ENCODE assay signal across 8 cellular contexts in the genomic region with DNA sequence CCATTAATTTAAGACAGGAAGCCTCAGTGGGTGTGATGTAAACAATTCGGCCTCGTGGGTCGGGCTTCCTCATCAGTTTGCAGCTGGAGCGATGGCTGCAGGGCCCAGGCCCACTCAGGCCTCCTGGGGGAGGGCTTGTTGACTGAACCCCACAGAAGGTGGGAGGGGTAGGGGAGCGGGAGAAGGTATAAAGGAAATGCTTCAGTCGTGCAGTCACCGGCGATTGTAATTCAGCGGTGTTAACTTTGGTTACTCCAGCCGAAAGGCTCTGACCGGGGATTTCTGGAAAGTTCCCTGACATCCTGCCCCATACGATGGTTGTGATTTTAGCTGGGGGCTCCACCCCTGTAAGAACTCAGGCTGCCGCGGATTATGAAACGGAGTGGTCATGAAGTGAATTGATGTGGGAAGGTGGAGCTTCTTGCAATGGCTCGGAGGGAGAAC.
DNase-seq lines count a peak whose midpoint lies in the region; ATAC-seq and TF ChIP-seq lines count a peak whose summit lies in the region.

No MANE protein-coding gene starts in this region.

- H2BK12ac ChIP-seq in H9 (ENCODE audit: insufficient read length, low read depth, low read length) (no peak overlapping the region), trophoblast cell (ENCODE audit: low read length) (no peak overlapping the region)

- no peak overlapping the region for H2AK5ac ChIP-seq in H9 (ENCODE audit: insufficient read length, low read length)
- H2AK5ac ChIP-seq in trophoblast cell (ENCODE audit: low read length), result no peak overlapping the region

- H3K36me3 Mint-ChIP-seq in H9 (ENCODE audit: insufficient read depth in 1 of 3, low read depth in 3 of 3), result peaks cover 16 to 22% (median 20%) of the 10 kb centered on the region in 3 experiments
- no peaks in the 10 kb centered on the region for H3K36me3 Mint-ChIP-seq in activated T-helper 1 cell treated with anti-CD3 and anti-CD28 coated beads, Interleukin-12 subunit alpha, Interleukin-12 subunit beta, Interleukin-2, Interleukin-4 antibody, amounts not matched to agents 30 ng/mL and 10 ng/mL and 1 ng/mL, durations not matched to agents 14 hours and 24 hours and 36 hours (ENCODE audit: low read depth)

- H3K27me3 ChIP-seq in H9 (ENCODE audit: insufficient read depth, low read length) (no peaks in the 10 kb centered on the region), heart right ventricle (peaks cover 0 to 30% (median 0%) of the 10 kb centered on the region in 7 donors), trophoblast cell (ENCODE audit: insufficient read depth, low read length) (no peaks in the 10 kb centered on the region)

- H4K8ac ChIP-seq in H9 (replicated peaks; ENCODE audit: insufficient read length, low read depth, low read length) (no peak overlapping the region), trophoblast cell (ENCODE audit: low read depth, low read length) (no peak overlapping the region)

- H4K20me1 ChIP-seq in H9 (ENCODE audit: control insufficient read depth, insufficient read depth, insufficient read length), result no peaks in the 10 kb centered on the region

- peak overlapping the region; percentile 82 to 89 for H3K4me3 Mint-ChIP-seq in H9
- peak overlapping the region; percentile 68 for H3K4me3 Mint-ChIP-seq in activated T-helper 1 cell treated with anti-CD3 and anti-CD28 coated beads, Interleukin-12 subunit alpha, Interleukin-12 subunit beta, Interleukin-2, Interleukin-4 antibody, amounts not matched to agents 30 ng/mL and 10 ng/mL and 1 ng/mL, durations not matched to agents 14 hours and 24 hours and 36 hours

- peak overlapping the region; percentile 53 for H2AFZ ChIP-seq in H9 (ENCODE audit: low read length)
- peak overlapping the region; percentile 35 for H2AFZ ChIP-seq in trophoblast cell (ENCODE audit: insufficient read depth, low read length, poor library complexity)

- H4K5ac ChIP-seq in H9 (ENCODE audit: insufficient read length, low read depth, low read length), result no peak overlapping the region

- H3K27ac Mint-ChIP-seq in H9, result peak overlapping the region; percentile 95 to 98 (median 97)
- no peak overlapping the region for H3K27ac Mint-ChIP-seq in activated T-helper 1 cell treated with anti-CD3 and anti-CD28 coated beads, Interleukin-12 subunit alpha, Interleukin-12 subunit beta, Interleukin-2, Interleukin-4 antibody, amounts not matched to agents 30 ng/mL and 10 ng/mL and 1 ng/mL, durations not matched to agents 14 hours and 24 hours and 36 hours

- no peak overlapping the region for H3K14ac ChIP-seq in H9 (ENCODE audit: insufficient read depth, low read length)
- H3K14ac ChIP-seq in trophoblast cell (ENCODE audit: low read length), result no peak overlapping the region

- H3K56ac ChIP-seq in H9 (ENCODE audit: insufficient read length, low read depth, low read length), result no peak overlapping the region

- H3K4me2 ChIP-seq in H9 (ENCODE audit: insufficient read depth, insufficient read length, low read length) (peak overlapping the region; percentile 86), trophoblast cell (ENCODE audit: low read length) (peak overlapping the region; percentile 95)

- no peak overlapping the region for H4K91ac ChIP-seq in H9 (ENCODE audit: insufficient read length, low read depth, low read length)
- peak overlapping the region; percentile 37 for H4K91ac ChIP-seq in trophoblast cell (ENCODE audit: low read depth, low read length)

- no peaks in the 10 kb centered on the region for H3K79me1 ChIP-seq in H9 (ENCODE audit: insufficient read depth, low read depth, low read length, poor library complexity, severe bottlenecking)
- H3K79me1 ChIP-seq in trophoblast cell (ENCODE audit: low read length), result peaks cover 7% of the 10 kb centered on the region

- H3K23ac ChIP-seq in H9 (ENCODE audit: insufficient read length, low read depth, low read length) (no peak overlapping the region), trophoblast cell (ENCODE audit: low read length) (no peak overlapping the region)

- H3K4ac ChIP-seq in H9 (ENCODE audit: low read depth, low read length) (no peak overlapping the region), trophoblast cell (ENCODE audit: low read depth, low read length) (no peak overlapping the region)

- peak overlapping the region; percentile 76 for H3K18ac ChIP-seq in H9 (ENCODE audit: insufficient read length, low read depth, low read length)
- H3K18ac ChIP-seq in trophoblast cell (ENCODE audit: low read length), result no peak overlapping the region

- H3K27me3 Mint-ChIP-seq in H9 (ENCODE audit: low read depth), result no peaks in the 10 kb centered on the region
- H3K27me3 Mint-ChIP-seq in activated T-helper 1 cell treated with anti-CD3 and anti-CD28 coated beads, Interleukin-12 subunit alpha, Interleukin-12 subunit beta, Interleukin-2, Interleukin-4 antibody, amounts not matched to agents 30 ng/mL and 10 ng/mL and 1 ng/mL, durations not matched to agents 14 hours and 24 hours and 36 hours (ENCODE audit: insufficient read depth), result peaks cover 24% of the 10 kb centered on the region

- H2BK20ac ChIP-seq in H9 (ENCODE audit: low read depth, low read length, poor library complexity, severe bottlenecking), result no peak overlapping the region

- intact Hi-C loops in activated T-helper 1 cell treated with anti-CD3 and anti-CD28 coated beads, Interleukin-12 subunit alpha, Interleukin-12 subunit beta, Interleukin-2, Interleukin-4 antibody, amounts not matched to agents 30 ng/mL and 10 ng/mL and 1 ng/mL, durations not matched to agents 14 hours and 24 hours and 36 hours (cut with micrococcal nuclease), result no loop called here
- intact Hi-C loops in heart right ventricle (cut with DNase I), result loop anchor here in 3 of 10 donors (1.0 to 10.0 kb wide), 4 partner anchors 174 to 221 kb away; no protein-coding TSS in a partner anchor

- H3K4me1 Mint-ChIP-seq in H9, result peaks cover 40 to 41% of the 10 kb centered on the region in 2 experiments
- peaks cover 8% of the 10 kb centered on the region for H3K4me1 Mint-ChIP-seq in activated T-helper 1 cell treated with anti-CD3 and anti-CD28 coated beads, Interleukin-12 subunit alpha, Interleukin-12 subunit beta, Interleukin-2, Interleukin-4 antibody, amounts not matched to agents 30 ng/mL and 10 ng/mL and 1 ng/mL, durations not matched to agents 14 hours and 24 hours and 36 hours (ENCODE audit: low read depth)

- H3K36me3 ChIP-seq in heart right ventricle (peaks cover 0 to 27% (median 5%) of the 10 kb centered on the region in 9 donors), trophoblast cell (ENCODE audit: control insufficient read depth in 1 of 2, insufficient read depth in 2 of 2, low read length in 2 of 2) (no peaks in the 10 kb centered on the region)

- H4K12ac ChIP-seq in trophoblast cell (ENCODE audit: low read depth, low read length), result no peak overlapping the region

- no peak overlapping the region for H2BK15ac ChIP-seq in H9 (ENCODE audit: low read depth, low read length)

- H3K27ac ChIP-seq in H9 (ENCODE audit: insufficient read length, low read depth, low read length) (no peak overlapping the region), heart right ventricle (peak overlapping the region; percentile 63 to 91 (median 82)), trophoblast cell (ENCODE audit: low read depth, low read length) (peak overlapping the region; percentile 85)

- H3K9me3 ChIP-seq in H9 (ENCODE audit: control insufficient read depth, low read depth, low read length), result no peaks in the 10 kb centered on the region
- peaks cover 0 to 12% (median 6%) of the 10 kb centered on the region in 11 donors for H3K9me3 ChIP-seq in heart right ventricle
- H3K9me3 ChIP-seq in trophoblast cell (ENCODE audit: insufficient read depth, low read depth, low read length), result peaks cover 5% of the 10 kb centered on the region

- no peak overlapping the region for H2BK120ac ChIP-seq in H9 (ENCODE audit: low read depth, low read length, poor library complexity, severe bottlenecking)
- H2BK120ac ChIP-seq in trophoblast cell (ENCODE audit: insufficient read depth, low read length, poor library complexity), result peak overlapping the region; percentile 4

- H2BK5ac ChIP-seq in H9 (ENCODE audit: insufficient read length, low read length) (no peak overlapping the region), trophoblast cell (ENCODE audit: low read depth, low read length, poor library complexity) (peak overlapping the region; percentile 28)

- no peaks in the 10 kb centered on the region for H3K79me2 ChIP-seq in H9 (ENCODE audit: insufficient read depth, low read length)
- H3K79me2 ChIP-seq in trophoblast cell (ENCODE audit: control insufficient read depth, insufficient read depth, low read length, poor library complexity), result peaks cover 4% of the 10 kb centered on the region

- no peak overlapping the region for H3T11ph ChIP-seq in H9 (ENCODE audit: low read length)

- peak; percentile 40 to 78 (median 70) for ATAC-seq in heart right ventricle
- no peak for ATAC-seq in HG03139 (IDR thresholded peaks at IDR 0.05; ENCODE audit: unreplicated experiment)
- ATAC-seq in GM21367 (IDR thresholded peaks at IDR 0.05; ENCODE audit: unreplicated experiment), result no peak

- TF ChIP-seq CTCF in H9 (conservative IDR thresholded peaks at IDR 0.05), result no peak
- TF ChIP-seq CTCF in heart right ventricle (IDR thresholded peaks at IDR 0.05), result no peak

- H3K23me2 ChIP-seq in H9 (ENCODE audit: insufficient read length, low read depth, low read length, poor library complexity, severe bottlenecking), result peaks cover 7% of the 10 kb centered on the region

- H3K4me3 ChIP-seq in heart right ventricle, result peak overlapping the region; percentile 42 to 81 (median 65)
- H3K4me3 ChIP-seq in trophoblast cell (ENCODE audit: low read depth, low read length), result peak overlapping the region; percentile 64

- WGBS in H9 (ENCODE audit: extremely low coverage, insufficient read length, low lambda C conversion rate), result no CpG with 5 or more reads among the region's 16 CpGs
- WGBS in heart right ventricle, 2 donors, result 29 to 37% methylated on average over 16 of the region's 16 CpGs
- WGBS in trophoblast cell (ENCODE audit: extremely low coverage, insufficient coverage, insufficient read length), result no CpG with 5 or more reads among the region's 16 CpGs

- DNase-seq in H9 (peak; percentile 67), heart right ventricle (peak; percentile 32 to 46), trophoblast cell (peak; percentile 67 to 69), HCEC 1CT (no peak), NOMO-1 (lab: John Stamatoyannopoulos, UW; ENCODE audit: unreplicated experiment in 2 of 2) (no peak)
- DNase-seq in activated T-helper 1 cell treated with anti-CD3 and anti-CD28 coated beads, Interleukin-12 subunit alpha, Interleukin-12 subunit beta, Interleukin-2, Interleukin-4 antibody, amounts not matched to agents 30 ng/mL and 10 ng/mL and 1 ng/mL, durations not matched to agents 14 hours and 24 hours and 36 hours (ENCODE audit: low spot score), result no peak

- H3K9ac ChIP-seq in H9 (ENCODE audit: extremely low read depth, insufficient read length, low read length), result peak overlapping the region; percentile 52
- H3K9ac ChIP-seq in trophoblast cell (ENCODE audit: low read length), result no peak overlapping the region

- H3K9me3 Mint-ChIP-seq in H9, result peaks cover 9 to 11% of the 10 kb centered on the region in 2 experiments
- H3K9me3 Mint-ChIP-seq in activated T-helper 1 cell treated with anti-CD3 and anti-CD28 coated beads, Interleukin-12 subunit alpha, Interleukin-12 subunit beta, Interleukin-2, Interleukin-4 antibody, amounts not matched to agents 30 ng/mL and 10 ng/mL and 1 ng/mL, durations not matched to agents 14 hours and 24 hours and 36 hours, result peaks cover 4% of the 10 kb centered on the region

- H3K4me1 ChIP-seq in H9 (ENCODE audit: insufficient read depth, low read length) (peaks cover 13% of the 10 kb centered on the region), heart right ventricle (peaks cover 0 to 75% (median 30%) of the 10 kb centered on the region in 9 donors), trophoblast cell (ENCODE audit: control insufficient read depth in 1 of 2, insufficient read depth in 2 of 2, low read length in 2 of 2) (peaks cover 13 to 14% of the 10 kb centered on the region in 2 experiments)

Comparison
In these comparisons a context has a peak if more than half of its experiments do, and no peak if none do; other contexts are left out.
1. DNase-seq: peak in H9 (single experiment), heart right ventricle (2 of 2) and trophoblast cell (2 of 2); none in activated T-helper 1 cell treated with anti-CD3 and anti-CD28 coated beads, Interleukin-12 subunit alpha, Interleukin-12 subunit beta, Interleukin-2, Interleukin-4 antibody, amounts not matched to agents 30 ng/mL and 10 ng/mL and 1 ng/mL, durations not matched to agents 14 hours and 24 hours and 36 hours (single experiment), HCEC 1CT (single experiment) and NOMO-1 (0 of 2).
2. ATAC-seq: peak in heart right ventricle (8 of 8); none in HG03139 (single experiment) and GM21367 (single experiment).